In the genomic region with DNA sequence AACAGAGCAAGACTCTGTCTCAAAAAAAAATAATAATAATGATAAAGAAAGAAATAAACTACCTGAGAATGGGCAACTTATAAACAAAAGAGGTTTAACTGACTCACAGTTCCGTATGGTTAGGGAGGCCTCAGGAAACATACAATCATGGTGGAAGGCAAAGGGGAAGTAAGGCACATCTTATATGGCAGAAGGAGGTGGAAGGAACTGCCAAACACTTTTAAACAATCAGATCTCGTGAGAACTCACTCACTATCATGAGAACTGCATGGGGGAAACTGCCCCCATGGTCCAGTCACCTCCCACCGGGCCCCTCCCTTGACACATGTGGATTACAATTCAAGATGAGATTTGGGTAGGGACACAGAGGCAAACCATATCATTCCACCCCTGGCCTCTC, we compare ENCODE assay signal across 9 cellular contexts.
"Had no signal": no experiment of that assay in that cellular context is flagged by ENCODE, and none has a peak within 500 bp of the region (broad histone marks: within the 10 kb centered on the region; RNA-seq: fewer than 3 reads in every experiment).

No MANE protein-coding gene starts in this region.

- H3K27ac ChIP-seq: GM23248, KMS-11 had no signal

- H2AFZ ChIP-seq: GM23248 had no signal

- DNase-seq: GM23248, GOT3, H7, HFFc6, IMR-90 had no signal

- H3K4me3 ChIP-seq: GM23248, HAP-1 had no signal

- H3K36me3 ChIP-seq: HAP-1 had no signal

- H3K9me3 ChIP-seq: HAP-1 had no signal

- H3K4me2 ChIP-seq: KMS-11 had no signal

- ATAC-seq: HCT116 had no signal

- H3K9ac ChIP-seq: GM23248, KMS-11 had no signal

- FAIRE-seq: HTR-8/SVneo had no signal
